Comparison of ENCODE assay signal across 28 cellular contexts in genomic region chr7:8549043-8549442, GRCh38.
"Had no signal": no experiment of that assay in that cellular context is flagged by ENCODE, and none has a peak within 500 bp of the region (broad histone marks: within the 10 kb centered on the region; RNA-seq: fewer than 3 reads in every experiment).

No MANE protein-coding gene starts in this region.

- H3K27ac Mint-ChIP-seq: stimulated activated effector memory CD8-positive, alpha-beta T cell treated with anti-CD3 and anti-CD28 coated beads, Interleukin-12 subunit alpha, Interleukin-12 subunit beta, amount 100 ng/mL, for 72 hours; stimulated activated memory B cell treated with anti-CD40 and anti-IgM and Interleukin-4, amounts not matched to agents 10 μg/mL and 1 μg/mL and 100 μg/mL, for 72 hours; stimulated activated naive B cell treated with anti-CD40 and anti-IgM and Interleukin-4, amounts not matched to agents 10 μg/mL and 1 μg/mL and 100 μg/mL, for 72 hours; stimulated activated naive CD8-positive, alpha-beta T cell treated with anti-CD3 and anti-CD28 coated beads, Interleukin-15, amount 100 ng/mL, for 72 hours; stimulated activated naive CD8-positive, alpha-beta T cell treated with anti-CD3 and anti-CD28 coated beads, Interleukin-15, Interleukin-2, amounts not matched to agents 100 ng/mL and 50 ng/mL, for 24 hours; type B pancreatic cell had no signal

- H3K36me3 ChIP-seq: stomach, suprapubic skin, thoracic aorta, thyroid gland, tibial artery, tibial nerve, transverse colon, upper lobe of left lung, upper lobe of right lung, uterus, vagina had no signal

- H3K4me1 ChIP-seq: stomach, suprapubic skin, testis, thyroid gland, tibial artery, tibial nerve, transverse colon, upper lobe of left lung, upper lobe of right lung, uterus, vagina had no signal

- H3K27me3 Mint-ChIP-seq: stimulated activated memory B cell treated with anti-CD40 and anti-IgM and Interleukin-4, amounts not matched to agents 10 μg/mL and 1 μg/mL and 100 μg/mL, for 72 hours; stimulated activated naive B cell treated with anti-CD40 and anti-IgM and Interleukin-4, amounts not matched to agents 10 μg/mL and 1 μg/mL and 100 μg/mL, for 72 hours; stimulated activated naive CD8-positive, alpha-beta T cell treated with anti-CD3 and anti-CD28 coated beads, Interleukin-15, amount 100 ng/mL, for 72 hours; stimulated activated naive CD8-positive, alpha-beta T cell treated with anti-CD3 and anti-CD28 coated beads, Interleukin-15, Interleukin-2, amounts not matched to agents 100 ng/mL and 50 ng/mL, for 24 hours; type B pancreatic cell had no signal

- ATAC-seq: stimulated activated effector memory CD8-positive, alpha-beta T cell treated with anti-CD3 and anti-CD28 coated beads, Interleukin-12 subunit alpha, Interleukin-12 subunit beta, amount 100 ng/mL, for 72 hours; stimulated activated memory B cell treated with anti-CD40 and anti-IgM and Interleukin-4, amounts not matched to agents 10 μg/mL and 1 μg/mL and 100 μg/mL, for 72 hours; stimulated activated naive B cell treated with anti-CD40 and anti-IgM and Interleukin-4, amounts not matched to agents 10 μg/mL and 1 μg/mL and 100 μg/mL, for 72 hours; stimulated activated naive CD8-positive, alpha-beta T cell treated with anti-CD3 and anti-CD28 coated beads, Interleukin-15, amount 100 ng/mL, for 72 hours; stimulated activated naive CD8-positive, alpha-beta T cell treated with anti-CD3 and anti-CD28 coated beads, Interleukin-15, Interleukin-2, amounts not matched to agents 100 U/mL and 50 U/mL, for 24 hours; upper lobe of right lung had no signal

- H3K9me3 Mint-ChIP-seq: stimulated activated memory B cell treated with anti-CD40 and anti-IgM and Interleukin-4, amounts not matched to agents 10 μg/mL and 1 μg/mL and 100 μg/mL, for 72 hours; stimulated activated naive B cell treated with anti-CD40 and anti-IgM and Interleukin-4, amounts not matched to agents 10 μg/mL and 1 μg/mL and 100 μg/mL, for 72 hours; stimulated activated naive CD8-positive, alpha-beta T cell treated with anti-CD3 and anti-CD28 coated beads, Interleukin-15, amount 100 ng/mL, for 72 hours; type B pancreatic cell had no signal

- H3K9me3 ChIP-seq: stomach, suprapubic skin, testis, thoracic aorta, thyroid gland, tibial artery, tibial nerve, transverse colon, upper lobe of left lung, upper lobe of right lung, uterus, vagina had no signal

- H3K4me1 Mint-ChIP-seq: stimulated activated effector memory CD8-positive, alpha-beta T cell treated with anti-CD3 and anti-CD28 coated beads, Interleukin-12 subunit alpha, Interleukin-12 subunit beta, amount 100 ng/mL, for 72 hours; stimulated activated memory B cell treated with anti-CD40 and anti-IgM and Interleukin-4, amounts not matched to agents 10 μg/mL and 1 μg/mL and 100 μg/mL, for 72 hours; stimulated activated naive B cell treated with anti-CD40 and anti-IgM and Interleukin-4, amounts not matched to agents 10 μg/mL and 1 μg/mL and 100 μg/mL, for 72 hours; stimulated activated naive CD8-positive, alpha-beta T cell treated with anti-CD3 and anti-CD28 coated beads, Interleukin-15, amount 100 ng/mL, for 72 hours had no signal

- H3K36me3 Mint-ChIP-seq: stimulated activated effector memory CD8-positive, alpha-beta T cell treated with anti-CD3 and anti-CD28 coated beads, Interleukin-12 subunit alpha, Interleukin-12 subunit beta, amount 100 ng/mL, for 72 hours; stimulated activated memory B cell treated with anti-CD40 and anti-IgM and Interleukin-4, amounts not matched to agents 10 μg/mL and 1 μg/mL and 100 μg/mL, for 72 hours; stimulated activated naive B cell treated with anti-CD40 and anti-IgM and Interleukin-4, amounts not matched to agents 10 μg/mL and 1 μg/mL and 100 μg/mL, for 72 hours; type B pancreatic cell had no signal

- H3K27me3 ChIP-seq: stomach, suprapubic skin, testis, thyroid gland, tibial artery, tibial nerve, transverse colon, upper lobe of left lung, upper lobe of right lung, uterus, vagina had no signal

- H3K4me3 Mint-ChIP-seq: stimulated activated effector memory CD8-positive, alpha-beta T cell treated with anti-CD3 and anti-CD28 coated beads, Interleukin-12 subunit alpha, Interleukin-12 subunit beta, amount 100 ng/mL, for 72 hours; stimulated activated memory B cell treated with anti-CD40 and anti-IgM and Interleukin-4, amounts not matched to agents 10 μg/mL and 1 μg/mL and 100 μg/mL, for 72 hours; stimulated activated naive B cell treated with anti-CD40 and anti-IgM and Interleukin-4, amounts not matched to agents 10 μg/mL and 1 μg/mL and 100 μg/mL, for 72 hours; stimulated activated naive CD8-positive, alpha-beta T cell treated with anti-CD3 and anti-CD28 coated beads, Interleukin-15, amount 100 ng/mL, for 72 hours; stimulated activated naive CD8-positive, alpha-beta T cell treated with anti-CD3 and anti-CD28 coated beads, Interleukin-15, Interleukin-2, amounts not matched to agents 100 ng/mL and 50 ng/mL, for 24 hours; type B pancreatic cell had no signal

- H3K27ac ChIP-seq: stomach, suprapubic skin, testis, thoracic aorta, thyroid gland, tibial artery, tibial nerve, transverse colon, upper lobe of left lung, upper lobe of right lung, uterus, vagina had no signal

- H3K4me3 ChIP-seq: stomach, suprapubic skin, testis, thoracic aorta, thyroid gland, tibial artery, tibial nerve, transverse colon, upper lobe of left lung, upper lobe of right lung, uterus, vagina had no signal

- DNase-seq: stimulated activated CD4-positive, alpha-beta T cell treated with anti-CD3 and anti-CD28 coated beads, Interleukin-2, amount 100 ng/mL, for 48 hours; stimulated activated CD4-positive, alpha-beta T cell treated with anti-CD3 and anti-CD28 coated beads, Interleukin-4, amount 100 ng/mL, for 1 hour; stimulated activated CD4-positive, alpha-beta T cell treated with anti-CD3 and anti-CD28 coated beads, Interleukin-4, amount 100 ng/mL, for 24 hours; stimulated activated CD4-positive, alpha-beta T cell treated with anti-CD3 and anti-CD28 coated beads, Interleukin-4, amount 100 ng/mL, for 4 hours; stimulated activated CD8-positive, alpha-beta memory T cell treated with anti-CD3 and anti-CD28 coated beads, Interleukin-4, amount 100 ng/mL, for 48 hours; stimulated activated naive B cell treated with anti-CD40 and anti-IgM and Interleukin-4, amounts not matched to agents 10 μg/mL and 1 μg/mL and 100 μg/mL, for 72 hours; stimulated activated naive CD4-positive, alpha-beta T cell; stimulated activated naive CD4-positive, alpha-beta T cell treated with Interleukin-2 at 50 U/mL for 16 hours; stimulated activated naive CD8-positive, alpha-beta T cell treated with anti-CD3 and anti-CD28 coated beads, Interleukin-15, amount 100 ng/mL, for 72 hours; stimulated activated naive CD8-positive, alpha-beta T cell treated with anti-CD3 and anti-CD28 coated beads, Interleukin-15, Interleukin-2, amounts not matched to agents 100 U/mL and 50 U/mL, for 24 hours; stomach; substantia nigra; testis; thyroid gland; tibial artery; transverse colon; trophoblast cell; upper lobe of left lung; upper lobe of right lung; uterus had no signal
